ENCODE assay signal across 1 cellular context in genomic region chr7:106986450-106986977, GRCh38.
TF ChIP-seq lines count a peak whose summit lies in the region.

No MANE protein-coding gene starts in this region.

TF ChIP-seq in K562, 482 proteins besides CTCF, POLR2A, EP300 and RAD21 (continued from another document and continues in another):
- TF ChIP-seq CHAMP1 (IDR thresholded peaks at IDR 0.05) (peak; percentile 50; the same call in 1 of the 2 replicates), NCOA1 (IDR thresholded peaks at IDR 0.05; ENCODE audit: low read depth) (no peak), GTF2F1 (IDR thresholded peaks at IDR 0.05; ENCODE audit: low read depth, low read length) (no peak), POLR2AphosphoS5 (IDR thresholded peaks at IDR 0.05; ENCODE audit: control insufficient read depth, insufficient read depth, low read depth, low read length) (peak; percentile 88), SMAD2 (IDR thresholded peaks at IDR 0.05; ENCODE audit: low read depth, low read length) (no peak), THRAP3 (IDR thresholded peaks at IDR 0.05; ENCODE audit: borderline replicate concordance) (no peak), ZNF212 (CRISPR knock-in tag; IDR thresholded peaks at IDR 0.05) (no peak), MTA3 (IDR thresholded peaks at IDR 0.05; ENCODE audit: borderline replicate concordance) (peak; percentile 53; the same call in 1 of the 2 replicates), ETV1 (tag; conservative IDR thresholded peaks at IDR 0.05; ENCODE audit: low read depth) (peak; percentile 45; the same call in 1 of the 2 replicates), DIDO1 (tag; IDR thresholded peaks at IDR 0.05; ENCODE audit: low read depth) (peak; percentile 45; the same call in 1 of the 2 replicates), RB1 (IDR thresholded peaks at IDR 0.05; ENCODE audit: low read depth) (no peak), CBX5 (IDR thresholded peaks at IDR 0.05; ENCODE audit: borderline replicate concordance, low read depth) (no peak), BMI1 (IDR thresholded peaks at IDR 0.05; ENCODE audit: low read length) (no peak), ZC3H11A (IDR thresholded peaks at IDR 0.05; ENCODE audit: low read depth, low read length) (no peak), HINFP (tag; conservative IDR thresholded peaks at IDR 0.05; ENCODE audit: low read depth) (no peak), RBM14 (IDR thresholded peaks at IDR 0.05; ENCODE audit: borderline replicate concordance, insufficient read depth, low read depth, low read length) (no peak), POLR2G (IDR thresholded peaks at IDR 0.05; ENCODE audit: low read depth, low read length) (no peak), CREBBP (IDR thresholded peaks at IDR 0.05; ENCODE audit: low read depth, low read length) (no peak), SMARCC2 (IDR thresholded peaks at IDR 0.05; ENCODE audit: low read depth) (peak; percentile 64), FOS (IDR thresholded peaks at IDR 0.05; ENCODE audit: extremely low read depth, insufficient read length) (peak; percentile 41), REST (CRISPR knock-in tag; IDR thresholded peaks at IDR 0.05; ENCODE audit: low read depth) (no peak), KLF10 (CRISPR knock-in tag; IDR thresholded peaks at IDR 0.05) (no peak), CLOCK (CRISPR knock-in tag; IDR thresholded peaks at IDR 0.05; ENCODE audit: borderline replicate concordance) (0 out of 2 replicates have a peak, but pooled peaks have one; percentile 47), E2F6 (IDR thresholded peaks at IDR 0.05; ENCODE audit: borderline replicate concordance in 1 of 2, extremely low read depth in 1 of 2, insufficient read depth in 1 of 2, insufficient read length in 1 of 2, low read depth in 1 of 2, low read length in 1 of 2, poor library complexity in 1 of 2, severe bottlenecking in 1 of 2) (no peak), KLF1 (tag; IDR thresholded peaks at IDR 0.05) (no peak), MEF2D (tag; conservative IDR thresholded peaks at IDR 0.05; ENCODE audit: low read depth) (peak; percentile 83), RFX5 (IDR thresholded peaks at IDR 0.05; ENCODE audit: low read depth, low read length) (peak; percentile 61; the same call in 1 of the 2 replicates), GABPB1 (CRISPR knock-in tag; IDR thresholded peaks at IDR 0.05) (no peak; the same call in 1 of the 2 replicates), MTA2 (IDR thresholded peaks at IDR 0.05; ENCODE audit: low read depth) (peak; percentile 76), ZNF79 (CRISPR knock-in tag; IDR thresholded peaks at IDR 0.05; ENCODE audit: low read depth) (no peak), RBM15 (IDR thresholded peaks at IDR 0.05; ENCODE audit: insufficient read depth, low read length) (no peak), ZNF165 (CRISPR knock-in tag; IDR thresholded peaks at IDR 0.05; ENCODE audit: borderline replicate concordance) (no peak), THAP12 (CRISPR knock-in tag; IDR thresholded peaks at IDR 0.05) (no peak), ETV6 (IDR thresholded peaks at IDR 0.05; ENCODE audit: borderline replicate concordance in 1 of 2, low read depth in 2 of 2, low read length in 1 of 2) (no peak), ETV6 (CRISPR knock-in tag; IDR thresholded peaks at IDR 0.05; ENCODE audit: borderline replicate concordance) (no peak), SNAPC5 (CRISPR knock-in tag; IDR thresholded peaks at IDR 0.05) (no peak), PRPF4 (IDR thresholded peaks at IDR 0.05; ENCODE audit: insufficient read depth, low read depth, low read length, poor library complexity, severe bottlenecking) (no peak), ESRRB (CRISPR knock-in tag; IDR thresholded peaks at IDR 0.05; ENCODE audit: borderline replicate concordance) (no peak), PML (IDR thresholded peaks at IDR 0.05; ENCODE audit: low read length) (peak; percentile 79), ZNF197 (CRISPR knock-in tag; IDR thresholded peaks at IDR 0.05; ENCODE audit: low read depth) (no peak), TBP (optimal IDR thresholded peaks at IDR 0.05; ENCODE audit: low read depth, low read length) (no peak), MLLT1 (IDR thresholded peaks at IDR 0.05) (peak in 1 of 2 experiments; percentile 55; a peak in 1 of 4 replicates), ARID3A (IDR thresholded peaks at IDR 0.05; ENCODE audit: borderline replicate concordance, low read depth, low read length) (peak; percentile 29; the same call in 1 of the 2 replicates), NR3C1 (CRISPR knock-in tag; IDR thresholded peaks at IDR 0.05) (no peak), HDAC8 (tag; IDR thresholded peaks at IDR 0.05) (peak; percentile 42; the same call in 1 of the 2 replicates), ZBTB9 (CRISPR knock-in tag; IDR thresholded peaks at IDR 0.05) (peak; percentile 87), ZNF583 (CRISPR knock-in tag; IDR thresholded peaks at IDR 0.05) (peak; percentile 85; the same call in 1 of the 2 replicates)
